In genomic region chr4:177404980-177405379, GRCh38 we compare ENCODE assay signal across 24 cellular contexts.
"Had no signal": no experiment of that assay in that cellular context is flagged by ENCODE, and none has a peak within 500 bp of the region (broad histone marks: within the 10 kb centered on the region; RNA-seq: fewer than 3 reads in every experiment).

No MANE protein-coding gene starts in this region.

- H3K4me3 Mint-ChIP-seq: activated CD4-positive, alpha-beta memory T cell treated with anti-CD3 and anti-CD28 coated beads for 36 hours; activated CD4-positive, alpha-beta T cell treated with anti-CD3 and anti-CD28 coated beads, Interleukin-2, amount 10 ng/mL, durations not matched to agents 7 days and 5 days; activated naive CD4-positive, alpha-beta T cell treated with anti-CD3 and anti-CD28 coated beads, Interleukin-2, amount 10 ng/mL, durations not matched to agents 7 days and 5 days; activated naive CD8-positive, alpha-beta T cell treated with anti-CD3 and anti-CD28 coated beads for 36 hours; activated T-helper 17 cell treated with anti-CD3 and anti-CD28 coated beads, Interleukin-2, amount 50 U/mL, for 72 hours had no signal

- H3K27me3 ChIP-seq: breast epithelium had no signal

- H3K36me3 Mint-ChIP-seq: activated CD4-positive, alpha-beta memory T cell treated with anti-CD3 and anti-CD28 coated beads for 36 hours; activated naive CD8-positive, alpha-beta T cell treated with anti-CD3 and anti-CD28 coated beads for 36 hours had no signal

- H3K27me3 Mint-ChIP-seq: activated naive CD8-positive, alpha-beta T cell treated with anti-CD3 and anti-CD28 coated beads for 36 hours; activated T-helper 17 cell treated with anti-CD3 and anti-CD28 coated beads, Interleukin-2, amount 50 U/mL, for 72 hours had no signal

- H3K27ac ChIP-seq: breast epithelium, SK-N-MC, VCaP had no signal

- DNase-seq: activated CD4-positive, alpha-beta memory T cell treated with anti-CD3 and anti-CD28 coated beads for 36 hours; activated CD4-positive, alpha-beta T cell treated with anti-CD3 and anti-CD28 coated beads, Interleukin-2, amount 10 ng/mL, durations not matched to agents 7 days and 5 days; activated CD4-positive, CD25-positive, alpha-beta regulatory T cell; activated gamma-delta T cell; activated naive CD4-positive, alpha-beta T cell treated with anti-CD3 and anti-CD28 coated beads, Interleukin-2, amount 10 ng/mL, durations not matched to agents 7 days and 5 days; activated naive CD8-positive, alpha-beta T cell treated with anti-CD3 and anti-CD28 coated beads for 36 hours; activated T-cell treated with anti-CD3 and anti-CD28 coated beads for 4 hours; activated T-cell treated with anti-CD3 and anti-CD28 coated beads, Interleukin-2, amount 50 U/mL, for 48 hours; anterior cingulate cortex; caudate nucleus; MG63; MV-4-11; NCI-H1092 treated with DMSO at 0.1 percent for 48 hours; NCI-H1417 treated with DMSO at 0.1 percent for 48 hours; NCI-H1694; NCI-H2029; NCI-H510A treated with DMSO at 0.1 percent for 48 hours; NCI-H69; T-helper 1 cell had no signal

- H3K36me3 ChIP-seq: breast epithelium, MG63 had no signal

- H3K9me3 Mint-ChIP-seq: activated CD4-positive, alpha-beta memory T cell treated with anti-CD3 and anti-CD28 coated beads for 36 hours; activated naive CD8-positive, alpha-beta T cell treated with anti-CD3 and anti-CD28 coated beads for 36 hours; activated T-helper 17 cell treated with anti-CD3 and anti-CD28 coated beads, Interleukin-2, amount 50 U/mL, for 72 hours had no signal

- H3K9me3 ChIP-seq: breast epithelium, MG63 had no signal

- H3K27ac Mint-ChIP-seq: activated CD4-positive, alpha-beta memory T cell treated with anti-CD3 and anti-CD28 coated beads for 36 hours; activated CD4-positive, alpha-beta T cell treated with anti-CD3 and anti-CD28 coated beads, Interleukin-2, amount 10 ng/mL, durations not matched to agents 7 days and 5 days; activated naive CD4-positive, alpha-beta T cell treated with anti-CD3 and anti-CD28 coated beads, Interleukin-2, amount 10 ng/mL, durations not matched to agents 7 days and 5 days; activated naive CD8-positive, alpha-beta T cell treated with anti-CD3 and anti-CD28 coated beads for 36 hours; activated T-helper 17 cell treated with anti-CD3 and anti-CD28 coated beads, Interleukin-2, amount 50 U/mL, for 72 hours had no signal

- H3K4me3 ChIP-seq: breast epithelium, MG63, SK-N-MC had no signal

- ATAC-seq: activated T-helper 17 cell treated with anti-CD3 and anti-CD28 coated beads, Interleukin-2, amount 50 U/mL, for 72 hours; PC-3 had no signal

- H3K4me1 ChIP-seq: breast epithelium had no signal
